In genomic region chr2:217149087-217149660, GRCh38 we compare ENCODE assay signal across 16 cellular contexts.
DNase-seq lines count a peak whose midpoint lies in the region; ATAC-seq, FAIRE-seq and TF ChIP-seq lines count a peak whose summit lies in the region.
"Had no signal": no experiment of that assay in that cellular context is flagged by ENCODE, and none has a peak within 500 bp of the region (broad histone marks: within the 10 kb centered on the region; RNA-seq: fewer than 3 reads in every experiment).

No MANE protein-coding gene starts in this region.

- H2BK120ac ChIP-seq in H1 (replicated peaks; ENCODE audit: low read depth, low read length) = no peak overlapping the region

- TF ChIP-seq CTCF in H1 (IDR thresholded peaks at IDR 0.05; ENCODE audit: control extremely low read depth in 1 of 3, insufficient read depth in 1 of 3, low read depth in 1 of 3, low read length in 3 of 3) (no peak), nephron (IDR thresholded peaks at IDR 0.05; ENCODE audit: unreplicated experiment in 3 of 3) (no peak), smooth muscle cell (IDR thresholded peaks at IDR 0.05; ENCODE audit: borderline replicate concordance, insufficient read depth, poor library complexity, severe bottlenecking) (no peak)

- H3K9me3 ChIP-seq in H1 (ENCODE audit: insufficient read depth in 2 of 2, low read depth in 1 of 2, low read length in 1 of 2) (no peaks in the 10 kb centered on the region), smooth muscle cell (replicated peaks; ENCODE audit: low read depth) (no peaks in the 10 kb centered on the region)
- H3K9me3 ChIP-seq: BLaER1 had no signal

- no peak overlapping the region for H4K91ac ChIP-seq in H1 (replicated peaks; ENCODE audit: insufficient read length, low read length)

- H3K23ac ChIP-seq in H1 (ENCODE audit: insufficient read length) = no peak overlapping the region

- no peak overlapping the region for H3K4ac ChIP-seq in H1 (replicated peaks; ENCODE audit: insufficient read length, low read depth, low read length)

- H3K27ac ChIP-seq in H1 (ENCODE audit: low read depth, low read length) (no peak overlapping the region), smooth muscle cell (ENCODE audit: low read depth) (peak overlapping the region; percentile 92)
- H3K27ac ChIP-seq: BLaER1, HL-60 had no signal

- no peak overlapping the region for H3K56ac ChIP-seq in H1 (replicated peaks; ENCODE audit: insufficient read length, low read depth, low read length)

- no peak overlapping the region for H2AK5ac ChIP-seq in H1 (ENCODE audit: low read depth, low read length)

- no peak for TF ChIP-seq POLR2A in H1 (IDR thresholded peaks at IDR 0.05; ENCODE audit: control extremely low read depth in 1 of 2, low read depth in 2 of 2, low read length in 2 of 2)

- no peak for DNase-seq in activated naive CD8-positive, alpha-beta T cell treated with anti-CD3 and anti-CD28 coated beads, Interleukin-2, amount 50 U/mL, for 24 hours
- no peak for DNase-seq in activated naive CD8-positive, alpha-beta T cell treated with anti-CD3 and anti-CD28 coated beads for 36 hours
- DNase-seq in H1 (ENCODE audit: low read depth in 1 of 2, low spot score in 2 of 2) = no peak
- no peak for DNase-seq in smooth muscle cell (lab: John Stamatoyannopoulos, UW; ENCODE audit: unreplicated experiment)
- no peak for DNase-seq in SK-N-DZ (ENCODE audit: low spot score)
- DNase-seq in NCI-H146 treated with DMSO at 0.1 percent for 48 hours (lab: John Stamatoyannopoulos, UW; ENCODE audit: unreplicated experiment) = no peak
- DNase-seq: 8988T; AML-193; Calu3; CD4-positive, alpha-beta T cell; DMS 273 treated with DMSO at 0.1 percent for 48 hours; H7 had no signal

- no peaks in the 10 kb centered on the region for H3F3A ChIP-seq in smooth muscle cell (ENCODE audit: low read depth)

- H4K8ac ChIP-seq in H1 (ENCODE audit: extremely low read depth, insufficient read depth, low read length) = no peak overlapping the region

- no peaks in the 10 kb centered on the region for H3K36me3 Mint-ChIP-seq in activated naive CD8-positive, alpha-beta T cell treated with anti-CD3 and anti-CD28 coated beads, Interleukin-2, amount 50 U/mL, for 24 hours (ENCODE audit: low read depth)
- H3K36me3 Mint-ChIP-seq in activated naive CD8-positive, alpha-beta T cell treated with anti-CD3 and anti-CD28 coated beads for 36 hours = no peaks in the 10 kb centered on the region
- no peaks in the 10 kb centered on the region for H3K36me3 Mint-ChIP-seq in nephron (ENCODE audit: low read depth)

- no peak overlapping the region for H3K14ac ChIP-seq in H1 (ENCODE audit: insufficient read length)

- WGBS in H1 (ENCODE audit: extremely low coverage in 1 of 2, insufficient coverage in 1 of 2, insufficient read length in 1 of 2, insufficient replicate concordance in 2 of 2, low coverage in 1 of 2, low lambda C conversion rate in 2 of 2, missing lambda C conversion rate in 1 of 2), 2 experiments = 98% methylated on average over 4 of the region's 4 CpGs; no CpG with 5 or more reads in 1 of the 2 experiments
- 86% methylated on average over 4 of the region's 4 CpGs for whole genome bisulfite sequencing in smooth muscle cell (ENCODE audit: low lambda C conversion rate)

- no peak for TF ChIP-seq RAD21 in H1 (IDR thresholded peaks at IDR 0.05 in 1 of 2, conservative IDR thresholded peaks at IDR 0.05 in 1 of 2; ENCODE audit: low read depth in 2 of 2, low read length in 2 of 2)

- H3K27me3 Mint-ChIP-seq in activated naive CD8-positive, alpha-beta T cell treated with anti-CD3 and anti-CD28 coated beads, Interleukin-2, amount 50 U/mL, for 24 hours = peaks cover 3% of the 10 kb centered on the region
- peaks cover 14% of the 10 kb centered on the region for H3K27me3 Mint-ChIP-seq in activated naive CD8-positive, alpha-beta T cell treated with anti-CD3 and anti-CD28 coated beads for 36 hours
- H3K27me3 Mint-ChIP-seq in nephron (ENCODE audit: low read depth) = peaks cover 3% of the 10 kb centered on the region

- FAIRE-seq in H1 (lab: Jason Lieb, UNC) = no peak

- no peak overlapping the region for H4K5ac ChIP-seq in H1 (ENCODE audit: insufficient read length, low read depth, low read length)

- no peak overlapping the region for H3K18ac ChIP-seq in H1 (ENCODE audit: extremely low read depth, low read length)

- H3K9ac ChIP-seq in H1 (replicated peaks in 1 of 4; ENCODE audit: extremely low read depth in 1 of 4, low read depth in 3 of 4, low read length in 3 of 4) = no peak overlapping the region
- H3K9ac ChIP-seq in smooth muscle cell (ENCODE audit: low read depth) = no peak overlapping the region
- H3K9ac ChIP-seq: BLaER1 had no signal

- H3K23me2 ChIP-seq in H1 (ENCODE audit: low read depth, low read length) = no peaks in the 10 kb centered on the region; the same call in 1 of the 2 replicates

- H4K20me1 ChIP-seq in H1 (replicated peaks in 1 of 2; ENCODE audit: control insufficient read depth in 1 of 2, insufficient read depth in 2 of 2, low read length in 2 of 2) = no peaks in the 10 kb centered on the region
- H4K20me1 ChIP-seq in smooth muscle cell (ENCODE audit: low read depth) = no peaks in the 10 kb centered on the region
- H4K20me1 ChIP-seq: BLaER1 had no signal

- H3K4me3 ChIP-seq in H1 (ENCODE audit: extremely low read depth in 1 of 4, insufficient read depth in 2 of 4, low read depth in 3 of 4, low read length in 4 of 4) (no peak overlapping the region), smooth muscle cell (no peak overlapping the region)
- H3K4me3 ChIP-seq: BLaER1 had no signal

- H2BK12ac ChIP-seq in H1 (ENCODE audit: low read depth, low read length) = 0 out of 2 replicates have a peak overlapping the region, but pooled peaks have one; percentile 27

- no peaks in the 10 kb centered on the region for H3K36me3 ChIP-seq in H1 (ENCODE audit: control insufficient read depth in 2 of 4, insufficient read depth in 4 of 4, low read length in 3 of 4)
- no peaks in the 10 kb centered on the region for H3K36me3 ChIP-seq in smooth muscle cell (ENCODE audit: low read depth)
- H3K36me3 ChIP-seq: BLaER1 had no signal

- ATAC-seq in activated naive CD8-positive, alpha-beta T cell treated with anti-CD3 and anti-CD28 coated beads, Interleukin-2, amount 50 U/mL, for 24 hours = peak; percentile 40
- ATAC-seq in GM18870 (IDR thresholded peaks at IDR 0.05; ENCODE audit: unreplicated experiment) = no peak

- H3K9me3 Mint-ChIP-seq in activated naive CD8-positive, alpha-beta T cell treated with anti-CD3 and anti-CD28 coated beads, Interleukin-2, amount 50 U/mL, for 24 hours = no peaks in the 10 kb centered on the region
- no peaks in the 10 kb centered on the region for H3K9me3 Mint-ChIP-seq in activated naive CD8-positive, alpha-beta T cell treated with anti-CD3 and anti-CD28 coated beads for 36 hours
- peaks cover 2% of the 10 kb centered on the region for H3K9me3 Mint-ChIP-seq in nephron
- H3K9me3 Mint-ChIP-seq: CD4-positive, alpha-beta T cell had no signal

- H3K79me1 ChIP-seq in H1 (ENCODE audit: low read depth, low read length) = no peaks in the 10 kb centered on the region

- H3K4me1 Mint-ChIP-seq in activated naive CD8-positive, alpha-beta T cell treated with anti-CD3 and anti-CD28 coated beads, Interleukin-2, amount 50 U/mL, for 24 hours = peaks cover 2% of the 10 kb centered on the region
- no peaks in the 10 kb centered on the region for H3K4me1 Mint-ChIP-seq in activated naive CD8-positive, alpha-beta T cell treated with anti-CD3 and anti-CD28 coated beads for 36 hours
- peaks cover 6% of the 10 kb centered on the region for H3K4me1 Mint-ChIP-seq in nephron

- POLR2A ChIA-PET in H1 (lab: Charles Lee; ENCODE audit: partially characterized antibody) = no interaction called here

- H3K4me1 ChIP-seq in H1 (replicated peaks in 1 of 4; ENCODE audit: control insufficient read depth in 3 of 4, insufficient read depth in 4 of 4, low read length in 3 of 4) (no peaks in the 10 kb centered on the region), smooth muscle cell (ENCODE audit: low read depth) (peaks cover 8% of the 10 kb centered on the region)
- H3K4me1 ChIP-seq: BLaER1 had no signal

- peaks cover 0 to 1% (median 0%) of the 10 kb centered on the region in 4 experiments; a peak in 2 of 7 replicates for H3K27me3 ChIP-seq in H1 (replicated peaks in 1 of 4; ENCODE audit: control insufficient read depth in 3 of 4, extremely low read depth in 1 of 4, insufficient read depth in 3 of 4, low read length in 3 of 4)
- H3K27me3 ChIP-seq in smooth muscle cell (ENCODE audit: low read depth) = no peaks in the 10 kb centered on the region
- H3K27me3 ChIP-seq: BLaER1 had no signal

- H3K4me3 Mint-ChIP-seq in activated naive CD8-positive, alpha-beta T cell treated with anti-CD3 and anti-CD28 coated beads, Interleukin-2, amount 50 U/mL, for 24 hours = no peak overlapping the region
- no peak overlapping the region for H3K4me3 Mint-ChIP-seq in activated naive CD8-positive, alpha-beta T cell treated with anti-CD3 and anti-CD28 coated beads for 36 hours
- H3K4me3 Mint-ChIP-seq in nephron = no peak overlapping the region
- H3K4me3 Mint-ChIP-seq: CD4-positive, alpha-beta T cell had no signal

- no peak overlapping the region for H2BK15ac ChIP-seq in H1 (ENCODE audit: low read length)

- no peak for TF ChIP-seq EP300 in H1 (IDR thresholded peaks at IDR 0.05; ENCODE audit: borderline replicate concordance in 1 of 2, low read depth in 2 of 2, low read length in 2 of 2)

- no peaks in the 10 kb centered on the region for H3K79me2 ChIP-seq in H1 (ENCODE audit: control insufficient read depth in 1 of 2, insufficient read depth in 2 of 2, low read length in 2 of 2)
- no peaks in the 10 kb centered on the region for H3K79me2 ChIP-seq in smooth muscle cell (ENCODE audit: low read depth)

- H2AFZ ChIP-seq in H1 (ENCODE audit: low read length) (0 out of 2 replicates have a peak overlapping the region, but pooled peaks have one; percentile 51), smooth muscle cell (ENCODE audit: low read depth) (peak overlapping the region; percentile 59)

- no peak overlapping the region for H2BK20ac ChIP-seq in H1 (ENCODE audit: low read length)

- H3K4me2 ChIP-seq in H1 (ENCODE audit: insufficient read depth in 1 of 2, low read depth in 2 of 2, low read length in 2 of 2) (no peak overlapping the region), smooth muscle cell (no peak overlapping the region)
- H3K4me2 ChIP-seq: BLaER1 had no signal

- H3K27ac Mint-ChIP-seq in activated naive CD8-positive, alpha-beta T cell treated with anti-CD3 and anti-CD28 coated beads, Interleukin-2, amount 50 U/mL, for 24 hours = no peak overlapping the region
- no peak overlapping the region for H3K27ac Mint-ChIP-seq in activated naive CD8-positive, alpha-beta T cell treated with anti-CD3 and anti-CD28 coated beads for 36 hours
- H3K27ac Mint-ChIP-seq in nephron = peak overlapping the region in 2 of 3 experiments; percentile 5 to 23
- H3K27ac Mint-ChIP-seq: CD4-positive, alpha-beta T cell had no signal

- CTCF ChIA-PET in H1 (lab: Charles Lee; ENCODE audit: partially characterized antibody) = interaction anchor here (0.6 to 2.0 kb wide), 5 partner anchors 11 to 87 kb away, joined by 3 to 5 read pairs (median 3); no protein-coding TSS in a partner anchor

- no peak overlapping the region for H2BK5ac ChIP-seq in H1 (ENCODE audit: low read depth, low read length)

TF ChIP-seq in H1, 55 proteins besides CTCF, POLR2A, EP300 and RAD21 (continues in another document):
- TF ChIP-seq CTBP2 (IDR thresholded peaks at IDR 0.05; ENCODE audit: borderline replicate concordance, insufficient read depth, insufficient read length, low read length) (no peak), POU5F1 (IDR thresholded peaks at IDR 0.05; ENCODE audit: low read depth, low read length) (no peak), SUZ12 (IDR thresholded peaks at IDR 0.05; ENCODE audit: low read length) (no peak)

Comparison
In these comparisons a context has a peak if more than half of its experiments do, and no peak if none do; other contexts are left out.
1. H3K27ac Mint-ChIP-seq: peak in nephron (2 of 3); none in activated naive CD8-positive, alpha-beta T cell treated with anti-CD3 and anti-CD28 coated beads, Interleukin-2, amount 50 U/mL, for 24 hours (single experiment) and activated naive CD8-positive, alpha-beta T cell treated with anti-CD3 and anti-CD28 coated beads for 36 hours (single experiment).